23 cellular contexts compared by ENCODE assay signal in the genomic region with DNA sequence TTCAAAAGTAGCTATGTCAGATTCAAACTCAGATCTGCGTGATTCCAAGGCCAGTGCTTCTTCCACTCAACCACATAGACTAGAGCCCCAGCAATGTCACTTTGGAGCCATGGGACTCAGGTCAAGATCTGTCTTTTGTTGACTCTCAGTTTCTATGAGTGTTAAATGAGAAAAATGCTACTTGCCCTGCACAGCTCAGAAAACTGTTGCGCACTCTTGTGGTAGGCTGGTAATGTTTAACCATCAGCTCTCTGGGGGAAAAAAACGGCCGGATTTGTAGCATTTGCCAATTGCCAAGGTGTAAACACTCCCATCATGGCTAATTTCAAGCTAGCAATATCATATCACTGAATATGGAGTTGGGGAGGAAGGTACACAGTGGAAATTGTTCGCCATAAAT.
"Had no signal": no experiment of that assay in that cellular context is flagged by ENCODE, and none has a peak within 500 bp of the region (broad histone marks: within the 10 kb centered on the region; RNA-seq: fewer than 3 reads in every experiment).

No MANE protein-coding gene starts in this region.

- H3K27ac ChIP-seq: RWPE1 had no signal

- H3K9ac ChIP-seq: SK-N-SH had no signal

- ATAC-seq: Panc1 had no signal

- H3K36me3 ChIP-seq: MG63 had no signal

- H3K9me3 ChIP-seq: MG63, SK-N-SH had no signal

- H3K4me2 ChIP-seq: SK-N-SH had no signal

- H3K27me3 ChIP-seq: MG63 had no signal

- DNase-seq: IMR-90, Karpas-422, KG1, MG63, NCI-H1092, NCI-H1105 treated with DMSO at 0.1 percent for 48 hours, NCI-H1417 treated with DMSO at 0.1 percent for 48 hours, NCI-H146, NCI-H1694 treated with DMSO at 0.1 percent for 48 hours, NCI-H1930, NCI-H2081, NCI-H2171, NCI-H226, NCI-H446, NCI-H510A, NCI-H524 treated with DMSO at 0.1 percent for 48 hours, NCI-H69, NCI-H774, SHP77, SK-N-SH, SW 1271 had no signal

- H3K4me3 ChIP-seq: MG63 had no signal
